In the genomic region with DNA sequence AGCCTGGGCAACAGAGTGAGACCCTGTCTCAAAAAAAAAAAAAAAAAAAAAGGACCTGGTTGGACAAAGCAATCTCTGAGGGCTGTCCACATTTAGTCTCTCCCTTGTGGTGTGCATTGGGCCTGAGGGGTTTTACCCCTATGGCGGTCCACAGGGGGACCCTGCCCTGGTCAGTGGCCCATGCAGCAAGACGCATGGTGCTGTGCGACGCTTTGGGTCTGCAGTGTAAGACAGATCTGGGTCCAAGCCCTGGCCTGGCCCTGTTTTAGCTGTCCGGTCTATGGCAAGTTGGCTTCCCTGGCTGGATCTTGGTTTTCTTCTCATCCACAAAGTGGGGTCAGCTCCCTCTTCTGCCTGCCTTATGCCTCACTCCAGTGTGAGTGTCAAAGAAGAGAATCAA, we compare ENCODE assay signal across 12 cellular contexts.
DNase-seq lines count a peak whose midpoint lies in the region; ATAC-seq and TF ChIP-seq lines count a peak whose summit lies in the region.
"Had no signal": no experiment of that assay in that cellular context is flagged by ENCODE, and none has a peak within 500 bp of the region (broad histone marks: within the 10 kb centered on the region; RNA-seq: fewer than 3 reads in every experiment).

No MANE protein-coding gene starts in this region.

- H3K4me2 ChIP-seq in neural progenitor cell, result no peak overlapping the region

- 94 to 96% methylated on average over 5 of the region's 5 CpGs for WGBS in testis, 2 donors
- 81 to 91% methylated on average over 5 of the region's 5 CpGs for WGBS in heart right ventricle, 2 donors

- H3K27ac Mint-ChIP-seq in brain, result peak overlapping the region in 3 of 5 experiments; percentile 20 to 40 (median 35)
- no peak overlapping the region for H3K27ac Mint-ChIP-seq in neural progenitor cell
- H3K27ac Mint-ChIP-seq: CD4-positive, CD25-positive, alpha-beta regulatory T cell; CD8-positive, alpha-beta memory T cell had no signal

- TF ChIP-seq POLR2A in testis (IDR thresholded peaks at IDR 0.05), result no peak

- TF ChIP-seq CTCF in brain (conservative IDR thresholded peaks at IDR 0.05) (no peak), neural progenitor cell (IDR thresholded peaks at IDR 0.05) (no peak), testis (IDR thresholded peaks at IDR 0.05) (no peak), heart right ventricle (IDR thresholded peaks at IDR 0.05) (no peak)

- H3K4me3 ChIP-seq in neural progenitor cell (no peak overlapping the region), testis (no peak overlapping the region), heart right ventricle (no peak overlapping the region)

- no peaks in the 10 kb centered on the region for H3K36me3 ChIP-seq in neural progenitor cell
- no peaks in the 10 kb centered on the region for H3K36me3 ChIP-seq in testis (ENCODE audit: low read depth, missing control alignments)
- H3K36me3 ChIP-seq in heart right ventricle, result no peaks in the 10 kb centered on the region
- H3K36me3 ChIP-seq: BE2C had no signal

- no peak overlapping the region for H3K27ac ChIP-seq in neural progenitor cell
- H3K27ac ChIP-seq in testis, result no peak overlapping the region
- H3K27ac ChIP-seq in heart right ventricle, result no peak overlapping the region
- H3K27ac ChIP-seq: HL-60 had no signal

- DNase-seq in ecto neural progenitor cell (ENCODE audit: low spot score) (peak; percentile 33), neural progenitor cell (ENCODE audit: low spot score) (no peak), testis (no peak), heart right ventricle (no peak)
- DNase-seq: GOT3 had no signal

- intact Hi-C loops in testis (cut with DNase I; ENCODE audit: low total_unique reads), result no loop called here
- intact Hi-C loops in heart right ventricle (cut with DNase I), result loop anchor here in 9 of 10 donors (2.0 to 10.0 kb wide), 6 partner anchors 113 to 717 kb away; no protein-coding TSS in a partner anchor

- H3K4me1 ChIP-seq in neural progenitor cell, result peaks cover 31% of the 10 kb centered on the region
- H3K4me1 ChIP-seq in testis, result no peaks in the 10 kb centered on the region
- H3K4me1 ChIP-seq in heart right ventricle, result no peaks in the 10 kb centered on the region
- H3K4me1 ChIP-seq: BE2C, Caco-2 had no signal

- no peak overlapping the region for H3K9ac ChIP-seq in neural progenitor cell

- H3F3A ChIP-seq in neural progenitor cell (ENCODE audit: low read depth), result peaks cover 37% of the 10 kb centered on the region

- H3K27me3 ChIP-seq in neural progenitor cell (peaks cover 41% of the 10 kb centered on the region), testis (no peaks in the 10 kb centered on the region), heart right ventricle (peaks cover 0 to 62% (median 27%) of the 10 kb centered on the region in 7 donors)
- H3K27me3 ChIP-seq: BE2C had no signal

- ATAC-seq in heart right ventricle, result no peak
- ATAC-seq in GM19035 (IDR thresholded peaks at IDR 0.05; ENCODE audit: unreplicated experiment), result no peak

- H3K36me3 Mint-ChIP-seq in brain (no peaks in the 10 kb centered on the region), neural progenitor cell (no peaks in the 10 kb centered on the region)
- H3K36me3 Mint-ChIP-seq: CD4-positive, CD25-positive, alpha-beta regulatory T cell; CD8-positive, alpha-beta memory T cell had no signal

- H3K9me3 ChIP-seq in neural progenitor cell (ENCODE audit: low read depth) (no peaks in the 10 kb centered on the region), testis (no peaks in the 10 kb centered on the region), heart right ventricle (peaks cover 0 to 17% (median 0%) of the 10 kb centered on the region in 11 donors)
- H3K9me3 ChIP-seq: BE2C, Caco-2 had no signal

- H3K79me2 ChIP-seq in neural progenitor cell (ENCODE audit: low read depth), result no peaks in the 10 kb centered on the region

- peaks cover 17% of the 10 kb centered on the region for H3K4me1 Mint-ChIP-seq in brain
- H3K4me1 Mint-ChIP-seq in neural progenitor cell, result peaks cover 33% of the 10 kb centered on the region
- H3K4me1 Mint-ChIP-seq: CD4-positive, CD25-positive, alpha-beta regulatory T cell; CD8-positive, alpha-beta memory T cell had no signal

- H3K4me3 Mint-ChIP-seq in brain (no peak overlapping the region), neural progenitor cell (peak overlapping the region; percentile 41)
- H3K4me3 Mint-ChIP-seq: CD4-positive, CD25-positive, alpha-beta regulatory T cell; CD8-positive, alpha-beta memory T cell had no signal

- peaks cover 24% of the 10 kb centered on the region for H4K20me1 ChIP-seq in neural progenitor cell (ENCODE audit: low read depth)

- no peak overlapping the region for H2AFZ ChIP-seq in neural progenitor cell (replicated peaks)

- peaks cover 0 to 14% (median 4%) of the 10 kb centered on the region in 5 experiments for H3K9me3 Mint-ChIP-seq in brain
- peaks cover 16% of the 10 kb centered on the region for H3K9me3 Mint-ChIP-seq in neural progenitor cell

- H3K27me3 Mint-ChIP-seq in brain (peaks cover 24% of the 10 kb centered on the region), neural progenitor cell (ENCODE audit: insufficient read depth, low read depth) (peaks cover 17% of the 10 kb centered on the region)
